Comparison of ENCODE assay signal across 31 cellular contexts in genomic region chr17:9004961-9005285, GRCh38. TPM values are rescaled to one million over a fixed set of nuclear protein-coding genes. Genes with fewer than 3 reads are reported as not detected.
A peak's percentile ranks its signal among the peaks of the same experiment; 100 is the strongest.
DNase-seq lines count a peak whose midpoint lies in the region; ATAC-seq and TF ChIP-seq lines count a peak whose summit lies in the region.
"Had no signal": no experiment of that assay in that cellular context is flagged by ENCODE, and none has a peak within 500 bp of the region (broad histone marks: within the 10 kb centered on the region; RNA-seq: fewer than 3 reads in every experiment).

No MANE protein-coding gene starts in this region.

- H3K4me1 ChIP-seq in mesendoderm (ENCODE audit: control insufficient read depth, low read depth, low read length) (peaks cover 2% of the 10 kb centered on the region), heart left ventricle (peaks cover 0 to 22% (median 2%) of the 10 kb centered on the region in 12 donors)
- H3K4me1 ChIP-seq: BE2C, colonic mucosa had no signal

- no peak overlapping the region for H3K9ac ChIP-seq in mesendoderm (ENCODE audit: low read length)

- no peaks in the 10 kb centered on the region for H3K9me3 ChIP-seq in heart left ventricle
- H3K9me3 ChIP-seq: BE2C, colonic mucosa, right lobe of liver had no signal

- H3K4me3 ChIP-seq in mesendoderm (ENCODE audit: low read length) (no peak overlapping the region), heart left ventricle (no peak overlapping the region)
- H3K4me3 ChIP-seq: cardiac muscle cell, colonic mucosa, GM12878, right lobe of liver had no signal

- in situ Hi-C loops in KBM-7 (cut with MboI; ENCODE audit: low pct_unique_long_range_greater_than_20kb, low sequenced_read_pairs), result no loop called here

- TF ChIP-seq CTCF in natural killer cell (IDR thresholded peaks at IDR 0.05), result no peak
- no peak for TF ChIP-seq CTCF in heart left ventricle (IDR thresholded peaks at IDR 0.05)

- DNase-seq in natural killer cell treated with Interleukin-12 subunit alpha and Interleukin-12 subunit beta and Interleukin-15 and Interleukin-18, amount 100 ng/mL, for 72 hours (ENCODE audit: low spot score), result no peak
- DNase-seq in natural killer cell (no peak), mesendoderm (no peak), KBM-7 (no peak), inferior parietal cortex (ENCODE audit: extremely low spot score) (no peak), heart left ventricle (no peak)
- no peak for DNase-seq in activated naive CD8-positive, alpha-beta T cell treated with anti-CD3 and anti-CD28 coated beads, Interleukin-2, amount 50 U/mL, for 24 hours
- DNase-seq: activated CD4-positive, alpha-beta T cell treated with anti-CD3 and anti-CD28 coated beads for 48 hours; activated naive CD4-positive, alpha-beta T cell treated with anti-CD3 and anti-CD28 coated beads for 36 hours; aorta; BE2C; colonic mucosa; effector memory CD4-positive, alpha-beta T cell; erythroblast; KG1; kidney; midbrain; NCI-H1930; NCI-H2171 treated with DMSO at 0.1 percent for 48 hours; NCI-H510A; posterior cingulate gyrus; SW 1271; T1000 had no signal

- H3K36me3 ChIP-seq in mesendoderm (ENCODE audit: control insufficient read depth, insufficient read depth, low read length) (no peaks in the 10 kb centered on the region), heart left ventricle (no peaks in the 10 kb centered on the region)
- H3K36me3 ChIP-seq: BE2C, cardiac muscle cell, colonic mucosa, right lobe of liver, tibial nerve had no signal

- H3K9me3 Mint-ChIP-seq in natural killer cell treated with Interleukin-12 subunit alpha and Interleukin-12 subunit beta and Interleukin-15 and Interleukin-18, amount 100 ng/mL, for 72 hours, result no peaks in the 10 kb centered on the region
- no peaks in the 10 kb centered on the region for H3K9me3 Mint-ChIP-seq in natural killer cell
- peaks cover 3% of the 10 kb centered on the region for H3K9me3 Mint-ChIP-seq in activated naive CD8-positive, alpha-beta T cell treated with anti-CD3 and anti-CD28 coated beads, Interleukin-2, amount 50 U/mL, for 24 hours
- H3K9me3 Mint-ChIP-seq: activated naive CD4-positive, alpha-beta T cell treated with anti-CD3 and anti-CD28 coated beads for 36 hours had no signal

- ATAC-seq in natural killer cell treated with Interleukin-12 subunit alpha and Interleukin-12 subunit beta and Interleukin-15 and Interleukin-18, amount 100 ng/mL, for 72 hours, result no peak
- ATAC-seq in natural killer cell (no peak), heart left ventricle (no peak), HG02623 (IDR thresholded peaks at IDR 0.05; ENCODE audit: unreplicated experiment) (no peak)
- no peak for ATAC-seq in activated naive CD8-positive, alpha-beta T cell treated with anti-CD3 and anti-CD28 coated beads, Interleukin-2, amount 50 U/mL, for 24 hours
- ATAC-seq: GM12878 had no signal

- peak overlapping the region; percentile 70 for H3K56ac ChIP-seq in mesendoderm (ENCODE audit: low read length)

- no peak overlapping the region for H4K8ac ChIP-seq in mesendoderm (ENCODE audit: low read depth, low read length)

- intact Hi-C loops in natural killer cell (cut with micrococcal nuclease) (loop anchor here (10.0 kb wide), 1 partner anchor 220 kb away; no protein-coding TSS in a partner anchor), heart left ventricle (cut with DNase I) (loop anchor here in 2 of 10 donors (5.0 kb wide), 1 partner anchor 287 kb away; no protein-coding TSS in a partner anchor)

- H3K27me3 ChIP-seq in mesendoderm (ENCODE audit: insufficient read depth, low read length, poor library complexity) (peaks cover 40% of the 10 kb centered on the region), heart left ventricle (peaks cover 9 to 72% (median 31%) of the 10 kb centered on the region in 9 donors)

- peaks cover 10% of the 10 kb centered on the region in 2 donors for H3K4me1 Mint-ChIP-seq in natural killer cell treated with Interleukin-12 subunit alpha and Interleukin-12 subunit beta and Interleukin-15 and Interleukin-18, amount 100 ng/mL, for 72 hours (ENCODE audit: low read depth in 2 of 2)
- H3K4me1 Mint-ChIP-seq in natural killer cell, result peaks cover 10 to 15% of the 10 kb centered on the region in 2 donors
- peaks cover 12% of the 10 kb centered on the region for H3K4me1 Mint-ChIP-seq in activated naive CD8-positive, alpha-beta T cell treated with anti-CD3 and anti-CD28 coated beads, Interleukin-2, amount 50 U/mL, for 24 hours

- H3K27ac ChIP-seq in mesendoderm (ENCODE audit: low read depth, low read length) (no peak overlapping the region), heart left ventricle (no peak overlapping the region)
- H3K27ac ChIP-seq: cardiac muscle cell, colonic mucosa, right lobe of liver, tibial nerve, VCaP had no signal

- no peak overlapping the region for H3K27ac Mint-ChIP-seq in natural killer cell treated with Interleukin-12 subunit alpha and Interleukin-12 subunit beta and Interleukin-15 and Interleukin-18, amount 100 ng/mL, for 72 hours
- no peak overlapping the region for H3K27ac Mint-ChIP-seq in natural killer cell
- H3K27ac Mint-ChIP-seq in activated naive CD8-positive, alpha-beta T cell treated with anti-CD3 and anti-CD28 coated beads, Interleukin-2, amount 50 U/mL, for 24 hours, result no peak overlapping the region
- H3K27ac Mint-ChIP-seq: activated naive CD4-positive, alpha-beta T cell treated with anti-CD3 and anti-CD28 coated beads for 36 hours had no signal

- no peak overlapping the region for H2AK5ac ChIP-seq in mesendoderm (ENCODE audit: low read length)

- H3K4me3 Mint-ChIP-seq in natural killer cell treated with Interleukin-12 subunit alpha and Interleukin-12 subunit beta and Interleukin-15 and Interleukin-18, amount 100 ng/mL, for 72 hours, result peak overlapping the region; percentile 59
- no peak overlapping the region for H3K4me3 Mint-ChIP-seq in natural killer cell
- H3K4me3 Mint-ChIP-seq in activated naive CD8-positive, alpha-beta T cell treated with anti-CD3 and anti-CD28 coated beads, Interleukin-2, amount 50 U/mL, for 24 hours, result peak overlapping the region; percentile 30

- H4K5ac ChIP-seq in mesendoderm (ENCODE audit: low read length), result no peak overlapping the region

- H3K79me1 ChIP-seq in mesendoderm (ENCODE audit: low read length), result no peaks in the 10 kb centered on the region

- no peak overlapping the region for H3K4ac ChIP-seq in mesendoderm (ENCODE audit: low read depth, low read length)

- H2BK120ac ChIP-seq in mesendoderm (ENCODE audit: low read depth, low read length), result no peak overlapping the region

- WGBS in mesendoderm (ENCODE audit: extremely low coverage, insufficient coverage, low lambda C conversion rate), result no CpG with 5 or more reads among the region's 6 CpGs
- WGBS in heart left ventricle, 4 donors, result 60 to 65% (median 62%) methylated on average over 6 of the region's 6 CpGs

- H3K18ac ChIP-seq in mesendoderm (ENCODE audit: low read length), result no peak overlapping the region

- H3K27me3 Mint-ChIP-seq in natural killer cell treated with Interleukin-12 subunit alpha and Interleukin-12 subunit beta and Interleukin-15 and Interleukin-18, amount 100 ng/mL, for 72 hours, result peaks cover 57 to 71% of the 10 kb centered on the region in 2 donors
- peaks cover 72 to 85% of the 10 kb centered on the region in 2 donors for H3K27me3 Mint-ChIP-seq in natural killer cell (ENCODE audit: low read depth in 2 of 2)
- H3K27me3 Mint-ChIP-seq in activated naive CD8-positive, alpha-beta T cell treated with anti-CD3 and anti-CD28 coated beads, Interleukin-2, amount 50 U/mL, for 24 hours, result peaks cover 69% of the 10 kb centered on the region

- no peak overlapping the region for H2BK15ac ChIP-seq in mesendoderm (replicated peaks; ENCODE audit: low read depth)

- H3K36me3 Mint-ChIP-seq in natural killer cell treated with Interleukin-12 subunit alpha and Interleukin-12 subunit beta and Interleukin-15 and Interleukin-18, amount 100 ng/mL, for 72 hours, result peaks cover 4% of the 10 kb centered on the region
- H3K36me3 Mint-ChIP-seq in natural killer cell, result no peaks in the 10 kb centered on the region
- H3K36me3 Mint-ChIP-seq in activated naive CD8-positive, alpha-beta T cell treated with anti-CD3 and anti-CD28 coated beads, Interleukin-2, amount 50 U/mL, for 24 hours (ENCODE audit: low read depth), result no peaks in the 10 kb centered on the region

- H3K4me2 ChIP-seq in mesendoderm (ENCODE audit: low read length), result no peak overlapping the region

- no peaks in the 10 kb centered on the region for H3K79me2 ChIP-seq in mesendoderm (ENCODE audit: control insufficient read depth, insufficient read depth, low read length)

- TF ChIP-seq POLR2A in heart left ventricle (IDR thresholded peaks at IDR 0.05), result no peak

- no peak overlapping the region for H2BK5ac ChIP-seq in mesendoderm (ENCODE audit: low read length)

- H3K23ac ChIP-seq in mesendoderm (ENCODE audit: low read length), result no peak overlapping the region

RNA-seq across cellular contexts. Expression of gene NTN1, which starts 16.4 kb away (rescaled TPM):
- total RNA-seq in natural killer cell treated with Interleukin-12 subunit alpha and Interleukin-12 subunit beta and Interleukin-15 and Interleukin-18, amount 100 ng/mL, for 72 hours, result under 1 TPM; 0.10 to 0.20 TPM
- total RNA-seq in natural killer cell (under 1 TPM; 0.12 to 0.15 (median 0.14) TPM), heart left ventricle (10 to 100 TPM in 7 of 9 donors, 1 to 10 TPM in 2; 9.3 to 25.8 (median 19.2) TPM)
- polyA plus RNA-seq in mesendoderm (2013, experiment 1 of 2), result 7.6 TPM
- polyA plus RNA-seq in mesendoderm (2013, experiment 2 of 2), result 7.0 TPM
- polyA plus RNA-seq in heart left ventricle, result 10 to 100 TPM in 1 of 2 donors, 1 to 10 TPM in 1; 9.6 to 16.6 TPM

RNA-seq across cellular contexts. Expression of gene PIK3R5, which starts 39.4 kb away (rescaled TPM):
- total RNA-seq in natural killer cell treated with Interleukin-12 subunit alpha and Interleukin-12 subunit beta and Interleukin-15 and Interleukin-18, amount 100 ng/mL, for 72 hours, result 100 to 1,000 TPM; 112 to 119 TPM
- total RNA-seq in natural killer cell (100 to 1,000 TPM; 254 to 364 (median 348) TPM), heart left ventricle (10 to 100 TPM in 1 of 9 donors, 1 to 10 TPM in 8; 1.5 to 21.6 (median 2.9) TPM)
- polyA plus RNA-seq in mesendoderm (2013, experiment 1 of 2), result 2.2 TPM
- polyA plus RNA-seq in mesendoderm (2013, experiment 2 of 2), result 1.7 TPM
- polyA plus RNA-seq in heart left ventricle, result 1 to 10 TPM; 1.4 to 1.9 TPM
- total RNA-seq: MCF 10A had no signal
- polyA plus RNA-seq: neural cell had no signal

Comparison
In these comparisons a context has a peak if more than half of its experiments do, and no peak if none do; other contexts are left out.
1. RNA of gene NTN1, which starts 16.4 kb away (total RNA-seq): 9.3 to 25.8 TPM in heart left ventricle; 0.10 to 0.20 TPM in natural killer cell treated with Interleukin-12 subunit alpha and Interleukin-12 subunit beta and Interleukin-15 and Interleukin-18, amount 100 ng/mL, for 72 hours and 0.12 to 0.15 TPM in natural killer cell; every median in the first group is over 4 times any median in the second.
2. RNA of gene PIK3R5, which starts 39.4 kb away (total RNA-seq): 254 to 364 TPM in natural killer cell and 112 to 119 TPM in natural killer cell treated with Interleukin-12 subunit alpha and Interleukin-12 subunit beta and Interleukin-15 and Interleukin-18, amount 100 ng/mL, for 72 hours; 1.5 to 21.6 TPM in heart left ventricle; every median in the first group is over 4 times any median in the second.